Comparison of ENCODE assay signal across 8 cellular contexts in the genomic region with DNA sequence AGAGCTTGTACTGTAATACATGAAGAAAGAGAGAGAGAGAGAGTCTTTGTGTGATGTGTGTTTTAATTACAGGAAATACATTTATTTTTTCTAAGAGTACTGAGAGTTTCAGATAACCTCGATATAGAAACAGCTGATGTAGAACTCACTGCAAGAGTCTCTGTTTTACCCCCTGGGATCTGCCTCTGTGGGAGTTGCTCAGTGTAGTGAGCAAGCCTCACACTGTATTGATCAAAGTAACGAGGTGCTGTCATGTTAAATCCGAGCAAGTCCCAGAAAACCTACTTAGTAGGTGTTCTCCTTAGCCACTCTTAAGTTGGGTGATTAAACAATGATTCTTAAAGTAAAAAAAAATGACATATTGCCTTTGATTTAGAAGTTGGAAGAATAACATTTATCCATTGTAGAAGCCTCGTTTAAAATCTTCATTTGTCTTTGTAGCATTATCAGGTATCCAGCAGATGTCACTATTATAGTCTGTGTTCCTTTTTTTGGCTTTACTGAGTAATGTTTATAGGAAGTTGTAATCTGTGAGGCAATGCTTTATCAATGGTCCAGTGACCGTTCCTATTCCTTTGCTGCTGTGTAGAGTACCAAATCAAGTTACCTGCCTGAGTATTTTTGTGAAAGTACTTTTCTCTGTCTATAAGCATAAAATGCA.
DNase-seq lines count a peak whose midpoint lies in the region; ATAC-seq and TF ChIP-seq lines count a peak whose summit lies in the region.

No MANE protein-coding gene starts in this region.

- H3K27me3 ChIP-seq in BJ (ENCODE audit: control insufficient read depth, insufficient read depth, low read length) (no peaks in the 10 kb centered on the region), PC-3 (ENCODE audit: low read length) (no peaks in the 10 kb centered on the region), foreskin keratinocyte (peaks cover 14% of the 10 kb centered on the region)

- TF ChIP-seq CTCF in BJ (IDR thresholded peaks at IDR 0.05; ENCODE audit: insufficient read depth, low read depth, low read length) (0 out of 2 replicates have a peak, but pooled peaks have one; percentile 18), HEK293 (tag by site-specific recombination; IDR thresholded peaks at IDR 0.05) (no peak), PC-3 (conservative IDR thresholded peaks at IDR 0.05; ENCODE audit: low read depth, low read length) (peak; percentile 80), foreskin keratinocyte (conservative IDR thresholded peaks at IDR 0.05) (peak; percentile 64)

- H3K4me3 ChIP-seq in BJ (ENCODE audit: low read depth, low read length) (no peak overlapping the region), HEK293 (ENCODE audit: low read depth, low read length) (no peak overlapping the region), PC-3 (ENCODE audit: low read length) (no peak overlapping the region)

- H4K20me1 ChIP-seq in PC-3 (ENCODE audit: low read length): no peaks in the 10 kb centered on the region

- peak overlapping the region; percentile 20; the same call in 1 of the 2 replicates for H3K4me2 ChIP-seq in PC-3 (ENCODE audit: low read length)

- DNase-seq in BJ (ENCODE audit: low read depth) (no peak), PC-3 (peak; percentile 63), foreskin keratinocyte (peak in 1 of 2 donors; percentile 10)
- no peak for DNase-seq in activated CD4-positive, alpha-beta T cell treated with anti-CD3 and anti-CD28 coated beads, Interleukin-2, amount 50 U/mL, for 48 hours

- H3K79me2 ChIP-seq in PC-3 (ENCODE audit: low read length): no peaks in the 10 kb centered on the region

- POLR2A ChIA-PET in BJ (lab: Charles Lee) (no interaction called here), HEK293 (lab: Yijun Ruan, JAX) (no interaction called here), PC-3 (lab: Charles Lee; ENCODE audit: unreplicated experiment) (no interaction called here)

- H3K27ac ChIP-seq in HEK293 (ENCODE audit: extremely low read depth, low read depth, low read length) (no peak overlapping the region), PC-3 (ENCODE audit: low read length) (no peak overlapping the region), foreskin keratinocyte (no peak overlapping the region)

- intact Hi-C loops in PC-3 (cut with micrococcal nuclease): loop anchor here (1.0 to 10.0 kb wide), 3 partner anchors 162 to 419 kb away; partner anchors contain the start of gene GAD1

- no peaks in the 10 kb centered on the region for H3F3A ChIP-seq in PC-3 (ENCODE audit: low read length, unreplicated experiment)

- no peak overlapping the region for H2AFZ ChIP-seq in PC-3 (ENCODE audit: low read length)

- no peak overlapping the region for H3K9ac ChIP-seq in PC-3 (ENCODE audit: low read length)

- H3K36me3 ChIP-seq in BJ (ENCODE audit: control insufficient read depth, insufficient read depth, low read length) (no peaks in the 10 kb centered on the region), HEK293 (ENCODE audit: control insufficient read depth in 2 of 2, insufficient read depth in 1 of 2, low read length in 2 of 2) (no peaks in the 10 kb centered on the region), PC-3 (ENCODE audit: low read depth, low read length) (no peaks in the 10 kb centered on the region)

- CTCF ChIA-PET in BJ (lab: Yijun Ruan, JAX): interaction anchor here (1.3 kb wide), 1 partner anchor 12 kb away, joined by 3 read pairs; no protein-coding TSS in a partner anchor
- CTCF ChIA-PET in HEK293 (lab: Yijun Ruan, JAX): interaction anchor here (0.6 to 7.7 kb wide), 15 partner anchors 12 to 419 kb away, joined by 3 to 56 read pairs (median 4); partner anchors contain the start of gene GAD1
- CTCF ChIA-PET in PC-3 (lab: Charles Lee): no interaction called here

- TF ChIP-seq POLR2A in GM18505 (IDR thresholded peaks at IDR 0.05; ENCODE audit: borderline replicate concordance, extremely low read depth, insufficient read depth, insufficient read length): no peak

- no TSS peak for BruUV-seq in PC-3 (replicated peaks; lab: Mats Ljungman, UMichigan)

- H3K4me1 ChIP-seq in HEK293 (ENCODE audit: control insufficient read depth, insufficient read depth, low read length): no peaks in the 10 kb centered on the region
- H3K4me1 ChIP-seq in PC-3 (ENCODE audit: insufficient read depth, low read length): peaks cover 11% of the 10 kb centered on the region
- no peaks in the 10 kb centered on the region for H3K4me1 ChIP-seq in foreskin keratinocyte

- ATAC-seq in PC-3 (peak; percentile 68), foreskin keratinocyte (no peak), GM21825 (IDR thresholded peaks at IDR 0.05; ENCODE audit: unreplicated experiment) (no peak), HG02759 (IDR thresholded peaks at IDR 0.05; ENCODE audit: unreplicated experiment) (no peak), GM18505 (IDR thresholded peaks at IDR 0.05; ENCODE audit: unreplicated experiment) (no peak)

- no peaks in the 10 kb centered on the region for H3K9me2 ChIP-seq in PC-3 (replicated peaks; ENCODE audit: low read length)

- no peaks in the 10 kb centered on the region for H3K9me3 ChIP-seq in HEK293 (ENCODE audit: control insufficient read depth, insufficient read depth, low read depth, low read length)
- no peaks in the 10 kb centered on the region for H3K9me3 ChIP-seq in PC-3 (ENCODE audit: low read length)

TF ChIP-seq in HEK293, 187 proteins besides CTCF, POLR2A, EP300 and RAD21:
- TF ChIP-seq ZNF114 (tag by site-specific recombination; IDR thresholded peaks at IDR 0.05): no peak
- peak; percentile 45 for TF ChIP-seq ZNF654 (tag by site-specific recombination; IDR thresholded peaks at IDR 0.05; ENCODE audit: low read depth)
- no peak for TF ChIP-seq ZNF701 (tag by site-specific recombination; IDR thresholded peaks at IDR 0.05)
- TF ChIP-seq, protein P1, sequence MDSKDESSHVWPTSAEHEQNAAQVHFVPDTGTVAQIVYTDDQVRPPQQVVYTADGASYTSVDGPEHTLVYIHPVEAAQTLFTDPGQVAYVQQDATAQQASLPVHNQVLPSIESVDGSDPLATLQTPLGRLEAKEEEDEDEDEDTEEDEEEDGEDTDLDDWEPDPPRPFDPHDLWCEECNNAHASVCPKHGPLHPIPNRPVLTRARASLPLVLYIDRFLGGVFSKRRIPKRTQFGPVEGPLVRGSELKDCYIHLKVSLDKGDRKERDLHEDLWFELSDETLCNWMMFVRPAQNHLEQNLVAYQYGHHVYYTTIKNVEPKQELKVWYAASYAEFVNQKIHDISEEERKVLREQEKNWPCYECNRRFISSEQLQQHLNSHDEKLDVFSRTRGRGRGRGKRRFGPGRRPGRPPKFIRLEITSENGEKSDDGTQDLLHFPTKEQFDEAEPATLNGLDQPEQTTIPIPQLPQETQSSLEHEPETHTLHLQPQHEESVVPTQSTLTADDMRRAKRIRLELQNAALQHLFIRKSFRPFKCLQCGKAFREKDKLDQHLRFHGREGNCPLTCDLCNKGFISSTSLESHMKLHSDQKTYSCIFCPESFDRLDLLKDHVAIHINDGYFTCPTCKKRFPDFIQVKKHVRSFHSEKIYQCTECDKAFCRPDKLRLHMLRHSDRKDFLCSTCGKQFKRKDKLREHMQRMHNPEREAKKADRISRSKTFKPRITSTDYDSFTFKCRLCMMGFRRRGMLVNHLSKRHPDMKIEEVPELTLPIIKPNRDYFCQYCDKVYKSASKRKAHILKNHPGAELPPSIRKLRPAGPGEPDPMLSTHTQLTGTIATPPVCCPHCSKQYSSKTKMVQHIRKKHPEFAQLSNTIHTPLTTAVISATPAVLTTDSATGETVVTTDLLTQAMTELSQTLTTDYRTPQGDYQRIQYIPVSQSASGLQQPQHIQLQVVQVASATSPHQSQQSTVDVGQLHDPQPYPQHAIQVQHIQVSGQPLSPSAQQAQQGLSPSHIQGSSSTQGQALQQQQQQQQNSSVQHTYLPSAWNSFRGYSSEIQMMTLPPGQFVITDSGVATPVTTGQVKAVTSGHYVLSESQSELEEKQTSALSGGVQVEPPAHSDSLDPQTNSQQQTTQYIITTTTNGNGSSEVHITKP (tag by site-specific recombination; IDR thresholded peaks at IDR 0.05): peak; percentile 42; the same call in 1 of the 2 replicates
